Comparison of ENCODE assay signal across 14 cellular contexts in genomic region chrX:54774401-54774974, GRCh38. TPM values are rescaled to one million over a fixed set of nuclear protein-coding genes. Genes with fewer than 3 reads are reported as not detected.
A peak's percentile ranks its signal among the peaks of the same experiment; 100 is the strongest.
DNase-seq lines count a peak whose midpoint lies in the region; ATAC-seq, FAIRE-seq and TF ChIP-seq lines count a peak whose summit lies in the region.
"Not testable (repeated sequence)": the region's sequence is repeated elsewhere in the genome, so short reads cannot be mapped to it uniquely, and the experiment has no call there.
"Had no signal": no experiment of that assay in that cellular context is flagged by ENCODE, and none has a peak within 500 bp of the region (broad histone marks: within the 10 kb centered on the region; RNA-seq: fewer than 3 reads in every experiment).

No MANE protein-coding gene starts in this region.

- not testable (repeated sequence) for H3K4me1 ChIP-seq in heart right ventricle; mucosa of descending colon (ENCODE audit: low read depth); gastrocnemius medialis

- intact Hi-C loops in heart right ventricle (cut with DNase I); mucosa of descending colon (cut with DNase I, micrococcal nuclease); gastrocnemius medialis (cut with DNase I; ENCODE audit: low total_unique reads): not testable (repeated sequence)

- peaks cover 0 to 14% (median 0%) of the 10 kb centered on the region in 7 donors for H3K27me3 ChIP-seq in heart right ventricle
- not testable (repeated sequence) for H3K27me3 ChIP-seq in gastrocnemius medialis

- in situ Hi-C loops in gastrocnemius medialis (cut with MboI; ENCODE audit: low sequenced_read_pairs in 4 of 4): not testable (repeated sequence)

- H3K27ac ChIP-seq in heart right ventricle (peak overlapping the region in 2 of 10 donors; percentile 35 to 67), gastrocnemius medialis (peak overlapping the region in 3 of 4 donors; percentile 21 to 54 (median 47))

- H3K4me3 ChIP-seq in heart right ventricle, mucosa of descending colon, gastrocnemius medialis: not testable (repeated sequence)

- peak; percentile 64 to 98 (median 91) for ATAC-seq in heart right ventricle
- ATAC-seq in mucosa of descending colon: peak; percentile 19
- ATAC-seq in gastrocnemius medialis: peak in 1 of 2 donors; percentile 28

- DNase-seq in DMS53 (lab: John Stamatoyannopoulos, UW) (peak; percentile 31), NCI-H1092 treated with DMSO at 0.1 percent for 48 hours (lab: John Stamatoyannopoulos, UW) (peak; percentile 42), NCI-H69 (lab: John Stamatoyannopoulos, UW) (peak; percentile 69), amniotic epithelial cell (ENCODE audit: low read depth) (peak; percentile 7), heart right ventricle (peak in 1 of 2 donors; percentile 43)
- not testable (repeated sequence) for DNase-seq in mucosa of descending colon, gastrocnemius medialis

- TF ChIP-seq CTCF in heart right ventricle (IDR thresholded peaks at IDR 0.05); mucosa of descending colon (IDR thresholded peaks at IDR 0.05); gastrocnemius medialis (IDR thresholded peaks at IDR 0.05 in 4 of 5, conservative IDR thresholded peaks at IDR 0.05 in 1 of 5): not testable (repeated sequence)

- not testable (repeated sequence) for TF ChIP-seq POLR2A in gastrocnemius medialis (IDR thresholded peaks at IDR 0.05)

- peak; percentile 93 for FAIRE-seq in endometrium (lab: Jason Lieb, UNC)

- not testable (repeated sequence) for H3K9me3 ChIP-seq in heart right ventricle, mucosa of descending colon, gastrocnemius medialis

- H3K36me3 ChIP-seq in heart right ventricle; mucosa of descending colon (ENCODE audit: low read depth); gastrocnemius medialis: not testable (repeated sequence)

- WGBS in heart right ventricle, 2 donors: 5 to 18% methylated on average over 1 of the region's 2 CpGs

RNA-seq across cellular contexts. Expression of gene ITIH6, which starts 23.6 kb away (rescaled TPM):
- total RNA-seq in heart right ventricle: not detected
- not detected for polyA plus RNA-seq in heart right ventricle
- total RNA-seq in mucosa of descending colon: not detected
- not detected for total RNA-seq in gastrocnemius medialis
- total RNA-seq: activated naive CD4-positive, alpha-beta T cell treated with anti-CD3 and anti-CD28 coated beads, Interleukin-2, amount 50 U/mL, for 72 hours; activated T-cell treated with anti-CD3 and anti-CD28 coated beads, Interleukin-2, amount 50 U/mL, for 72 hours; kidney epithelial cell; omental fat pad; spleen; temporal lobe had no signal
- polyA plus RNA-seq: spleen had no signal

RNA-seq across cellular contexts. Expression of gene MAGED2, which starts 33.1 kb away (rescaled TPM):
- 100 to 1,000 TPM in 6 of 10 donors, 10 to 100 TPM in 4; 85.6 to 130 (median 106) TPM for total RNA-seq in heart right ventricle
- 10 to 100 TPM; 55.1 to 87.1 TPM for polyA plus RNA-seq in heart right ventricle
- 10 to 100 TPM; 52.7 to 86.4 (median 70.1) TPM for total RNA-seq in mucosa of descending colon
- total RNA-seq in gastrocnemius medialis: 10 to 100 TPM; 36.6 to 78.3 (median 55.6) TPM
